Comparison of ENCODE assay signal across 11 cellular contexts in genomic region chr16:339680-340079, GRCh38. TPM values are rescaled to one million over a fixed set of nuclear protein-coding genes. Genes with fewer than 3 reads are reported as not detected.
DNase-seq lines count a peak whose midpoint lies in the region; ATAC-seq and TF ChIP-seq lines count a peak whose summit lies in the region.
"Had no signal": no experiment of that assay in that cellular context is flagged by ENCODE, and none has a peak within 500 bp of the region (broad histone marks: within the 10 kb centered on the region; RNA-seq: fewer than 3 reads in every experiment).

No MANE protein-coding gene starts in this region.

- no peak overlapping the region for H3K27ac ChIP-seq in CD4-positive, alpha-beta T cell (ENCODE audit: low read depth, low read length)

- H3K27me3 Mint-ChIP-seq in CD4-positive, alpha-beta T cell, result no peaks in the 10 kb centered on the region
- H3K27me3 Mint-ChIP-seq in activated CD4-positive, alpha-beta memory T cell treated with anti-CD3 and anti-CD28 coated beads for 36 hours, result no peaks in the 10 kb centered on the region
- H3K27me3 Mint-ChIP-seq in natural killer cell (ENCODE audit: low read depth in 2 of 2), result no peaks in the 10 kb centered on the region

- ATAC-seq in CD4-positive, alpha-beta T cell (ENCODE audit: poor library complexity), result peak; percentile 66
- ATAC-seq in natural killer cell (peak; percentile 24 to 59 (median 40)), GM21367 (IDR thresholded peaks at IDR 0.05; ENCODE audit: unreplicated experiment) (no peak)

- CTCF ChIA-PET in CD4-positive, alpha-beta T cell (lab: Charles Lee), result no interaction called here
- CTCF ChIA-PET in activated CD4-positive, alpha-beta memory T cell treated with anti-CD3 and anti-CD28 coated beads for 36 hours (lab: Charles Lee), result no interaction called here

- intact Hi-C loops in CD4-positive, alpha-beta T cell (cut with DNase I, micrococcal nuclease), result no loop called here
- intact Hi-C loops in activated CD4-positive, alpha-beta memory T cell treated with anti-CD3 and anti-CD28 coated beads for 36 hours (cut with micrococcal nuclease), result no loop called here
- intact Hi-C loops in natural killer cell (cut with micrococcal nuclease), result no loop called here

- peak overlapping the region; percentile 81 for H3K4me3 Mint-ChIP-seq in CD4-positive, alpha-beta T cell
- no peak overlapping the region for H3K4me3 Mint-ChIP-seq in activated CD4-positive, alpha-beta memory T cell treated with anti-CD3 and anti-CD28 coated beads for 36 hours
- peak overlapping the region; percentile 88 for H3K4me3 Mint-ChIP-seq in natural killer cell

- no peak for DNase-seq in CD4-positive, alpha-beta T cell
- DNase-seq in Kasumi-1 (lab: John Stamatoyannopoulos, UW), result peak; percentile 12 to 13
- no peak for DNase-seq in activated CD4-positive, alpha-beta memory T cell treated with anti-CD3 and anti-CD28 coated beads for 36 hours
- no peak for DNase-seq in natural killer cell
- DNase-seq in cerebellum (ENCODE audit: low spot score), result no peak
- DNase-seq in activated CD4-positive, CD25-positive, alpha-beta regulatory T cell treated with anti-CD3 and anti-CD28 coated beads, Interleukin-2, amount 50 U/mL, for 72 hours, result no peak
- DNase-seq: anterior cingulate cortex, NCI-H2171, SK-N-SH had no signal

- H3K4me1 Mint-ChIP-seq in CD4-positive, alpha-beta T cell (ENCODE audit: low read depth), result peaks cover 55% of the 10 kb centered on the region
- peaks cover 57% of the 10 kb centered on the region for H3K4me1 Mint-ChIP-seq in activated CD4-positive, alpha-beta memory T cell treated with anti-CD3 and anti-CD28 coated beads for 36 hours (ENCODE audit: low read depth)
- peaks cover 70 to 73% of the 10 kb centered on the region in 2 donors for H3K4me1 Mint-ChIP-seq in natural killer cell

- H3K36me3 Mint-ChIP-seq in CD4-positive, alpha-beta T cell (ENCODE audit: low read depth), result peaks cover 39% of the 10 kb centered on the region
- peaks cover 12% of the 10 kb centered on the region for H3K36me3 Mint-ChIP-seq in activated CD4-positive, alpha-beta memory T cell treated with anti-CD3 and anti-CD28 coated beads for 36 hours
- no peaks in the 10 kb centered on the region for H3K36me3 Mint-ChIP-seq in natural killer cell

- POLR2A ChIA-PET in CD4-positive, alpha-beta T cell (lab: Charles Lee), result no interaction called here
- POLR2A ChIA-PET in activated CD4-positive, alpha-beta memory T cell treated with anti-CD3 and anti-CD28 coated beads for 36 hours (lab: Charles Lee), result no interaction called here

- peak overlapping the region; percentile 71 for H3K27ac Mint-ChIP-seq in CD4-positive, alpha-beta T cell
- H3K27ac Mint-ChIP-seq in activated CD4-positive, alpha-beta memory T cell treated with anti-CD3 and anti-CD28 coated beads for 36 hours, result peak overlapping the region; percentile 28
- H3K27ac Mint-ChIP-seq in natural killer cell, result peak overlapping the region; percentile 82 to 89

- H3K9me3 ChIP-seq in CD4-positive, alpha-beta T cell (ENCODE audit: control insufficient read depth, low read length), result no peaks in the 10 kb centered on the region
- H3K9me3 ChIP-seq: SK-N-SH had no signal

- H3K9me3 Mint-ChIP-seq in CD4-positive, alpha-beta T cell, result no peaks in the 10 kb centered on the region
- H3K9me3 Mint-ChIP-seq in activated CD4-positive, alpha-beta memory T cell treated with anti-CD3 and anti-CD28 coated beads for 36 hours, result no peaks in the 10 kb centered on the region
- no peaks in the 10 kb centered on the region for H3K9me3 Mint-ChIP-seq in natural killer cell

- H3K27me3 ChIP-seq in CD4-positive, alpha-beta T cell (ENCODE audit: control insufficient read depth, insufficient read depth, low read length), result no peaks in the 10 kb centered on the region

- TF ChIP-seq CTCF in CD4-positive, alpha-beta T cell (IDR thresholded peaks at IDR 0.05), result no peak
- TF ChIP-seq CTCF in natural killer cell (IDR thresholded peaks at IDR 0.05), result no peak

RNA-seq across cellular contexts. Expression of gene AXIN1, which starts 12.8 kb away (rescaled TPM):
- total RNA-seq in CD4-positive, alpha-beta T cell, result 10 to 100 TPM; 24.7 to 26.3 TPM
- 10 to 100 TPM; 18.6 to 20.5 TPM for total RNA-seq in activated CD4-positive, alpha-beta memory T cell treated with anti-CD3 and anti-CD28 coated beads for 36 hours
- total RNA-seq in natural killer cell (100 to 1,000 TPM; 100 to 122 (median 106) TPM), cerebellum (16.4 TPM)

RNA-seq across cellular contexts. Expression of gene MRPL28, which starts 30.7 kb away (rescaled TPM):
- 10 to 100 TPM; 19.6 to 19.7 TPM for total RNA-seq in CD4-positive, alpha-beta T cell
- 10 to 100 TPM; 76.8 to 77.3 TPM for total RNA-seq in activated CD4-positive, alpha-beta memory T cell treated with anti-CD3 and anti-CD28 coated beads for 36 hours
- 10 to 100 TPM; 33.9 to 38.9 (median 37.5) TPM for total RNA-seq in natural killer cell
- total RNA-seq in cerebellum, result 26.2 TPM

RNA-seq across cellular contexts. Expression of gene PGAP6, which starts 42.1 kb away (rescaled TPM):
- 10 to 100 TPM; 59.7 to 63.7 TPM for total RNA-seq in CD4-positive, alpha-beta T cell
- total RNA-seq in activated CD4-positive, alpha-beta memory T cell treated with anti-CD3 and anti-CD28 coated beads for 36 hours, result 10 to 100 TPM; 30.6 to 31.5 TPM
- total RNA-seq in natural killer cell (10 to 100 TPM; 48.0 to 66.7 (median 54.2) TPM), cerebellum (17.5 TPM)

RNA-seq across cellular contexts. Expression of gene PDIA2, which starts 56.7 kb away (rescaled TPM):
- total RNA-seq in CD4-positive, alpha-beta T cell, result not detected
- not detected for total RNA-seq in activated CD4-positive, alpha-beta memory T cell treated with anti-CD3 and anti-CD28 coated beads for 36 hours
- not detected for total RNA-seq in natural killer cell
- total RNA-seq in cerebellum, result 2.7 TPM
- total RNA-seq: activated CD8-positive, alpha-beta memory T cell treated with anti-CD3 and anti-CD28 coated beads for 36 hours had no signal

RNA-seq across cellular contexts. Expression of gene NME4, which starts 57.3 kb away (rescaled TPM):
- 10 to 100 TPM; 31.2 to 32.6 TPM for total RNA-seq in CD4-positive, alpha-beta T cell
- total RNA-seq in activated CD4-positive, alpha-beta memory T cell treated with anti-CD3 and anti-CD28 coated beads for 36 hours, result 10 to 100 TPM; 62.1 to 62.5 TPM
- total RNA-seq in natural killer cell (10 to 100 TPM; 10.7 to 27.4 (median 25.4) TPM), cerebellum (19.1 TPM)

Comparison
In these comparisons a context has a peak if more than half of its experiments do, and no peak if none do; other contexts are left out.
1. DNase-seq: peak in Kasumi-1 (2 of 2); none in CD4-positive, alpha-beta T cell (0 of 10), activated CD4-positive, alpha-beta memory T cell treated with anti-CD3 and anti-CD28 coated beads for 36 hours (single experiment), natural killer cell (single experiment), cerebellum (single experiment) and activated CD4-positive, CD25-positive, alpha-beta regulatory T cell treated with anti-CD3 and anti-CD28 coated beads, Interleukin-2, amount 50 U/mL, for 72 hours (single experiment).
2. H3K27ac Mint-ChIP-seq: peak in every context shown above with its lines; median percentile 86 in natural killer cell; 71 in CD4-positive, alpha-beta T cell; 28 in activated CD4-positive, alpha-beta memory T cell treated with anti-CD3 and anti-CD28 coated beads for 36 hours.